ENCODE assay signal across 1 cellular context in the genomic region with DNA sequence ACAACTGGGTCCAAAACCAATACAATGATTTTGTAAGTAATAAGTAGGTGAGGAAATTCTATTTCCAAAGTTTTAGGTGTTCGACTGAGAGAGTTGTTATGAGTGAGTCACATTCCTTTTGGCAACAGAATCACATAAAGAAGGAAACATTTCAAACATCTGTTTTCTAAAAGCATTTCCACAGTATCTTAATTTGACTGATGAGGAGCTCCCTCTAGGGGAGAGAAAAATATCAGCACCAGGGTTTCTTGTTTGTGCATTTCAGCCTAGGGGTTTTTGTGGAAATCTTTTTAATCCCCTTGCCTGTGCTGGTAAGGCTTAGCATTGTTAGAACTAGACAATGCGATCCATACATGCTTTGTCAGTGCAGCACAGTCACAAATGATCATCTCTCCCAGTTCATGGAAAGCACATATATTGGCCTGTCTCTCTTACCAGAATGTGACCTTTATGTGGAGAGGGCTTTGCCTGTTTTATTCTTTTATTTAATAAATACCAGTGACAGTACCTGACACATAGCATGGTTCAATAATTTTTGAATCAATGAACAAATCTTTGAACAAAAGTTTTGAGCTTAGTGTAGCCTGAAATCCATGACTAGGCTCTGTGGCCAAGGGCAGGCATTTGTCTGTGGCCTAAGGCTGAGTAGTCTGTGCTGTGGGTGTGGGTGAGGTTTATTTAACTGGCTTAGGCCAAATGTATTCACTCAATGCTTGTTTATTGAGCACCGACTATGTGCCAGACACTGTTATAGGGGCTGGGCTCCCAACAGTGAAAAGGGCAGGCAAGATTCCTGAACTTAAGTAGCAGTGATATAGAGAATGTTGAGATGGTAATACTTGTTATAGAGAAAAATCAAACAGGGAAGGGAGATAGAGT.
TF ChIP-seq lines count a peak whose summit lies in the region.

No MANE protein-coding gene starts in this region.

TF ChIP-seq in GM23338, 12 proteins besides CTCF, POLR2A, EP300 and RAD21 (continued from another document):
- TF ChIP-seq, protein P1, sequence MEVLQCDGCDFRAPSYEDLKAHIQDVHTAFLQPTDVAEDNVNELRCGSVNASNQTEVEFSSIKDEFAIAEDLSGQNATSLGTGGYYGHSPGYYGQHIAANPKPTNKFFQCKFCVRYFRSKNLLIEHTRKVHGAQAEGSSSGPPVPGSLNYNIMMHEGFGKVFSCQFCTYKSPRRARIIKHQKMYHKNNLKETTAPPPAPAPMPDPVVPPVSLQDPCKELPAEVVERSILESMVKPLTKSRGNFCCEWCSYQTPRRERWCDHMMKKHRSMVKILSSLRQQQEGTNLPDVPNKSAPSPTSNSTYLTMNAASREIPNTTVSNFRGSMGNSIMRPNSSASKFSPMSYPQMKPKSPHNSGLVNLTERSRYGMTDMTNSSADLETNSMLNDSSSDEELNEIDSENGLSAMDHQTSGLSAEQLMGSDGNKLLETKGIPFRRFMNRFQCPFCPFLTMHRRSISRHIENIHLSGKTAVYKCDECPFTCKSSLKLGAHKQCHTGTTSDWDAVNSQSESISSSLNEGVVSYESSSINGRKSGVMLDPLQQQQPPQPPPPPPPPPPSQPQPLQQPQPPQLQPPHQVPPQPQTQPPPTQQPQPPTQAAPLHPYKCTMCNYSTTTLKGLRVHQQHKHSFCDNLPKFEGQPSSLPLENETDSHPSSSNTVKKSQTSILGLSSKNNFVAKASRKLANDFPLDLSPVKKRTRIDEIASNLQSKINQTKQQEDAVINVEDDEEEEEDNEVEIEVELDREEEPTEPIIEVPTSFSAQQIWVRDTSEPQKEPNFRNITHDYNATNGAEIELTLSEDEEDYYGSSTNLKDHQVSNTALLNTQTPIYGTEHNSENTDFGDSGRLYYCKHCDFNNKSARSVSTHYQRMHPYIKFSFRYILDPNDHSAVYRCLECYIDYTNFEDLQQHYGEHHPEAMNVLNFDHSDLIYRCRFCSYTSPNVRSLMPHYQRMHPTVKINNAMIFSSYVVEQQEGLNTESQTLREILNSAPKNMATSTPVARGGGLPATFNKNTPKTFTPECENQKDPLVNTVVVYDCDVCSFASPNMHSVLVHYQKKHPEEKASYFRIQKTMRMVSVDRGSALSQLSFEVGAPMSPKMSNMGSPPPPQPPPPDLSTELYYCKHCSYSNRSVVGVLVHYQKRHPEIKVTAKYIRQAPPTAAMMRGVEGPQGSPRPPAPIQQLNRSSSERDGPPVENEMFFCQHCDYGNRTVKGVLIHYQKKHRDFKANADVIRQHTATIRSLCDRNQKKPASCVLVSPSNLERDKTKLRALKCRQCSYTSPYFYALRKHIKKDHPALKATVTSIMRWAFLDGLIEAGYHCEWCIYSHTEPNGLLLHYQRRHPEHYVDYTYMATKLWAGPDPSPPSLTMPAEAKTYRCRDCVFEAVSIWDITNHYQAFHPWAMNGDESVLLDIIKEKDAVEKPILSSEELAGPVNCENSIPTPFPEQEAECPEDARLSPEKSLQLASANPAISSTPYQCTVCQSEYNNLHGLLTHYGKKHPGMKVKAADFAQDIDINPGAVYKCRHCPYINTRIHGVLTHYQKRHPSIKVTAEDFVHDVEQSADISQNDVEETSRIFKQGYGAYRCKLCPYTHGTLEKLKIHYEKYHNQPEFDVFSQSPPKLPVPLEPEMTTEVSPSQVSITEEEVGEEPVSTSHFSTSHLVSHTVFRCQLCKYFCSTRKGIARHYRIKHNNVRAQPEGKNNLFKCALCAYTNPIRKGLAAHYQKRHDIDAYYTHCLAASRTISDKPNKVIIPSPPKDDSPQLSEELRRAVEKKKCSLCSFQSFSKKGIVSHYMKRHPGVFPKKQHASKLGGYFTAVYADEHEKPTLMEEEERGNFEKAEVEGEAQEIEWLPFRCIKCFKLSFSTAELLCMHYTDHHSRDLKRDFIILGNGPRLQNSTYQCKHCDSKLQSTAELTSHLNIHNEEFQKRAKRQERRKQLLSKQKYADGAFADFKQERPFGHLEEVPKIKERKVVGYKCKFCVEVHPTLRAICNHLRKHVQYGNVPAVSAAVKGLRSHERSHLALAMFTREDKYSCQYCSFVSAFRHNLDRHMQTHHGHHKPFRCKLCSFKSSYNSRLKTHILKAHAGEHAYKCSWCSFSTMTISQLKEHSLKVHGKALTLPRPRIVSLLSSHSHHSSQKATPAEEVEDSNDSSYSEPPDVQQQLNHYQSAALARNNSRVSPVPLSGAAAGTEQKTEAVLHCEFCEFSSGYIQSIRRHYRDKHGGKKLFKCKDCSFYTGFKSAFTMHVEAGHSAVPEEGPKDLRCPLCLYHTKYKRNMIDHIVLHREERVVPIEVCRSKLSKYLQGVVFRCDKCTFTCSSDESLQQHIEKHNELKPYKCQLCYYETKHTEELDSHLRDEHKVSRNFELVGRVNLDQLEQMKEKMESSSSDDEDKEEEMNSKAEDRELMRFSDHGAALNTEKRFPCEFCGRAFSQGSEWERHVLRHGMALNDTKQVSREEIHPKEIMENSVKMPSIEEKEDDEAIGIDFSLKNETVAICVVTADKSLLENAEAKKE (CRISPR knock-in tag; IDR thresholded peaks at IDR 0.05), result no peak
- TF ChIP-seq JUNB (IDR thresholded peaks at IDR 0.05; ENCODE audit: unreplicated experiment) (no peak), EZH2 (IDR thresholded peaks at IDR 0.05; ENCODE audit: low read depth, unreplicated experiment) (no peak), NANOG (IDR thresholded peaks at IDR 0.05; ENCODE audit: borderline replicate concordance) (no peak), EZH2phosphoT487 (IDR thresholded peaks at IDR 0.05; ENCODE audit: unreplicated experiment) (no peak), ZNF331 (CRISPR knock-in tag; IDR thresholded peaks at IDR 0.05; ENCODE audit: low read depth) (no peak), POLR2AphosphoS5 (IDR thresholded peaks at IDR 0.05; ENCODE audit: low read depth) (no peak), CREB1 (CRISPR knock-in tag; IDR thresholded peaks at IDR 0.05; ENCODE audit: low read depth) (no peak)
